13 cellular contexts compared by ENCODE assay signal in genomic region chr1:243490748-243491686, GRCh38.
DNase-seq lines count a peak whose midpoint lies in the region; ATAC-seq lines count a peak whose summit lies in the region.
"Had no signal": no experiment of that assay in that cellular context is flagged by ENCODE, and none has a peak within 500 bp of the region (broad histone marks: within the 10 kb centered on the region; RNA-seq: fewer than 3 reads in every experiment).

No MANE protein-coding gene starts in this region.

- H3K27ac ChIP-seq in HUES48 (ENCODE audit: low read depth, low read length) (peak overlapping the region; percentile 76), cingulate gyrus (ENCODE audit: low read depth, low read length) (peak overlapping the region; percentile 69), layer of hippocampus (ENCODE audit: low read depth, low read length) (peak overlapping the region; percentile 62)
- H3K27ac ChIP-seq: body of pancreas had no signal

- no peaks in the 10 kb centered on the region for H3K9me3 ChIP-seq in HUES48 (ENCODE audit: control insufficient read depth, insufficient read depth, low read length)
- H3K9me3 ChIP-seq: body of pancreas, upper lobe of left lung had no signal

- DNase-seq in AG08395 (ENCODE audit: low spot score), result peak; percentile 75
- DNase-seq in OCI-M1 (lab: John Stamatoyannopoulos, UW), result no peak
- DNase-seq in stimulated activated CD4-positive, alpha-beta T cell treated with anti-CD3 and anti-CD28 coated beads, Interleukin-2, amount 100 ng/mL, for 48 hours, result no peak
- no peak for DNase-seq in HuH-7 (ENCODE audit: low spot score)
- DNase-seq: islet precursor cell, NCI-H1092 treated with DMSO at 0.1 percent for 48 hours, NCI-H524 treated with DMSO at 0.1 percent for 48 hours had no signal

- H3K4me1 ChIP-seq in HUES48 (ENCODE audit: control insufficient read depth, insufficient read depth, low read length), result peaks cover 44% of the 10 kb centered on the region
- H3K4me1 ChIP-seq: body of pancreas had no signal

- no peak for ATAC-seq in GM21825 (IDR thresholded peaks at IDR 0.05; ENCODE audit: unreplicated experiment)
- ATAC-seq: body of pancreas had no signal

- 0 out of 2 replicates have a peak overlapping the region, but pooled peaks have one; percentile 23 for H3K9ac ChIP-seq in HUES48 (ENCODE audit: low read depth, low read length)

- no peaks in the 10 kb centered on the region for H3K27me3 ChIP-seq in HUES48 (ENCODE audit: control insufficient read depth, insufficient read depth, low read length)
- H3K27me3 ChIP-seq in layer of hippocampus (ENCODE audit: control insufficient read depth, insufficient read depth, low read length), result no peaks in the 10 kb centered on the region
- H3K27me3 ChIP-seq: body of pancreas, upper lobe of left lung had no signal

- H3K36me3 ChIP-seq in HUES48 (ENCODE audit: control insufficient read depth, insufficient read depth, low read length), result no peaks in the 10 kb centered on the region

- H3K4me3 ChIP-seq in HUES48 (ENCODE audit: low read depth, low read length), result 0 out of 2 replicates have a peak overlapping the region, but pooled peaks have one; percentile 2
- H3K4me3 ChIP-seq: body of pancreas, upper lobe of left lung had no signal
